ENCODE assay signal across 13 cellular contexts in the genomic region with DNA sequence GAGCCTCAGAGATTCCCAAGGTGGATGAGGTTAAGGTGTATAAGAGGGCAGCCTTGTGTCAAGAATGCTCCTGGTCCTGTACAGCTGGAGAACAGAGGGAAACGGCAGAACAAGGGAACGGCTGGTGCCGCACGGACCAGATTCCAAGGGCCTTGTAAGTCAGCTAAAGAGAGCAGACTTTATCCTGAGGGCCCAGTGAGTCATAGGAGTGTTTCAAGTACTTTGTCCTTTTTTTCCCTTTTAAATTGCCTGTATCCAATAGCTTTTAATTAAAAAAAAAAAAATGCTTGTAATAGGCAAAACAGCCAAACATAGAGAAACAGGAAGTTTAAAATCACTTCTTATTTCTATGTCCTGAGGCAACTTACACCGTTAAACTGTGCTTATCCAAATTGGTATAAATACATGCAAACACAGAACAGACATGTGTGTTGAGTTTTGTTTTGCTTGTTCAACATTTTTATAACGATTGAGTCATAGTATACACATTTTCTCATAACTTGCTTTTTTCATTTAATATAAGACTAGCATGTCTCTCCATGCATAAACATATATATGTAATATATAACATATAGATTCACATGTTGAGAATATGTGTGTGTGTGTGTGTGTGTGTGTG. TPM values are rescaled to one million over a fixed set of nuclear protein-coding genes. Genes with fewer than 3 reads are reported as not detected.
DNase-seq lines count a peak whose midpoint lies in the region; ATAC-seq and TF ChIP-seq lines count a peak whose summit lies in the region.
"Had no signal": no experiment of that assay in that cellular context is flagged by ENCODE, and none has a peak within 500 bp of the region (broad histone marks: within the 10 kb centered on the region; RNA-seq: fewer than 3 reads in every experiment).

No MANE protein-coding gene starts in this region.

- no peak for TF ChIP-seq EP300 in upper lobe of left lung (IDR thresholded peaks at IDR 0.05)

- 50 to 58% methylated on average over 6 of the region's 6 CpGs for WGBS in upper lobe of left lung, 2 donors

- peak; percentile 31 to 65 for ATAC-seq in upper lobe of left lung (ENCODE audit: low FRiP score in 2 of 2)
- no peak for ATAC-seq in HG03045 (IDR thresholded peaks at IDR 0.05; ENCODE audit: unreplicated experiment)
- ATAC-seq: mucosa of descending colon had no signal

- no peak overlapping the region for H3K27ac ChIP-seq in upper lobe of left lung
- H3K27ac ChIP-seq: heart left ventricle had no signal

- peaks cover 0 to 11% (median 2%) of the 10 kb centered on the region in 4 donors for H3K4me1 ChIP-seq in upper lobe of left lung
- H3K4me1 ChIP-seq: heart left ventricle had no signal

- DNase-seq in H4 (ENCODE audit: low spot score): peak; percentile 77
- peak; percentile 42 for DNase-seq in amniotic epithelial cell (ENCODE audit: low read depth)
- DNase-seq in foreskin melanocyte: peak; percentile 90
- peak in 1 of 2 donors; percentile 88 for DNase-seq in upper lobe of left lung
- DNase-seq in cerebellar cortex (ENCODE audit: low spot score): no peak
- no peak for DNase-seq in COLO668 (lab: John Stamatoyannopoulos, UW; ENCODE audit: unreplicated experiment)
- DNase-seq: central memory CD4-positive, alpha-beta T cell; heart left ventricle; mucosa of descending colon; NCI-H187; OCI-M1; stimulated activated naive CD4-positive, alpha-beta T cell had no signal

- TF ChIP-seq CTCF in upper lobe of left lung (IDR thresholded peaks at IDR 0.05): no peak

- no peaks in the 10 kb centered on the region for H3K36me3 ChIP-seq in upper lobe of left lung
- H3K36me3 ChIP-seq: heart left ventricle had no signal

- TF ChIP-seq POLR2A in upper lobe of left lung (IDR thresholded peaks at IDR 0.05): no peak

- H3K27me3 ChIP-seq in upper lobe of left lung: no peaks in the 10 kb centered on the region

- H3K4me3 ChIP-seq in upper lobe of left lung: no peak overlapping the region
- H3K4me3 ChIP-seq: heart left ventricle, mucosa of descending colon had no signal

- no peaks in the 10 kb centered on the region for H3K9me3 ChIP-seq in upper lobe of left lung
- H3K9me3 ChIP-seq: mucosa of descending colon had no signal

RNA-seq across cellular contexts. Expression of a gene that starts 42.1 kb away (rescaled TPM):
- total RNA-seq in H4 (2014; rRNA removed; shearing (Covaris generic)): 13.8 and 16.6 TPM in 2 replicates
- total RNA-seq in upper lobe of left lung: 10 to 100 TPM; 30.4 to 96.9 (median 55.0) TPM

RNA-seq across cellular contexts. Expression of a gene that starts 43.8 kb away (rescaled TPM):
- 67.9 and 70.2 TPM in 2 replicates for total RNA-seq in H4 (2014; rRNA removed; shearing (Covaris generic))
- 10 to 100 TPM; 23.4 to 34.3 (median 30.7) TPM for total RNA-seq in upper lobe of left lung

Comparison
In these comparisons a context has a peak if more than half of its experiments do, and no peak if none do; other contexts are left out.
1. DNase-seq: peak in H4 (single experiment), amniotic epithelial cell (single experiment) and foreskin melanocyte (single experiment); none in cerebellar cortex (single experiment) and COLO668 (single experiment).